8 cellular contexts compared by ENCODE assay signal in genomic region chr4:8176547-8177399, GRCh38. TPM values are rescaled to one million over a fixed set of nuclear protein-coding genes. Genes with fewer than 3 reads are reported as not detected.
A peak's percentile ranks its signal among the peaks of the same experiment; 100 is the strongest.
DNase-seq lines count a peak whose midpoint lies in the region; ATAC-seq and TF ChIP-seq lines count a peak whose summit lies in the region.

No MANE protein-coding gene starts in this region.

- H3K9me3 ChIP-seq in thoracic aorta = no peaks in the 10 kb centered on the region

- H3K27ac ChIP-seq in brain microvascular endothelial cell (no peak overlapping the region), thoracic aorta (no peak overlapping the region)

- DNase-seq in NCI-H1105 treated with DMSO at 0.1 percent for 48 hours (lab: John Stamatoyannopoulos, UW) (peak; percentile 20), NCI-H1105 (lab: John Stamatoyannopoulos, UW) (no peak), RKO (ENCODE audit: low spot score) (peak; percentile 67), brain microvascular endothelial cell (peak; percentile 53), kidney epithelial cell (ENCODE audit: low read depth) (no peak), thoracic aorta (ENCODE audit: low spot score) (no peak)

- H3K36me3 ChIP-seq in brain microvascular endothelial cell (replicated peaks) = no peaks in the 10 kb centered on the region
- no peaks in the 10 kb centered on the region for H3K36me3 ChIP-seq in kidney epithelial cell (ENCODE audit: control insufficient read depth, insufficient read depth, low read length)
- no peaks in the 10 kb centered on the region for H3K36me3 ChIP-seq in thoracic aorta

- in situ Hi-C loops in brain microvascular endothelial cell (cut with HindIII; ENCODE audit: low pct_ligation_motif_present, low sequenced_read_pairs) = no loop called here

- H3K27me3 ChIP-seq in brain microvascular endothelial cell (replicated peaks) (peaks cover 4% of the 10 kb centered on the region), kidney epithelial cell (ENCODE audit: control insufficient read depth, insufficient read depth, low read length) (peaks cover 23% of the 10 kb centered on the region), thoracic aorta (replicated peaks; ENCODE audit: insufficient read depth) (no peaks in the 10 kb centered on the region)

- H3K4me3 ChIP-seq in brain microvascular endothelial cell (ENCODE audit: low read depth, low read length) (no peak overlapping the region), kidney epithelial cell (ENCODE audit: low read depth, low read length) (no peak overlapping the region), thoracic aorta (no peak overlapping the region)

- TF ChIP-seq CTCF in brain microvascular endothelial cell (IDR thresholded peaks at IDR 0.05; ENCODE audit: low read depth, low read length, missing control alignments) (peak; percentile 93), kidney epithelial cell (IDR thresholded peaks at IDR 0.05; ENCODE audit: insufficient read depth, low read length, poor library complexity, severe bottlenecking) (peak; percentile 88), thoracic aorta (IDR thresholded peaks at IDR 0.05) (peak; percentile 75)

- peak; percentile 47 for ATAC-seq in GM19468 (IDR thresholded peaks at IDR 0.05; ENCODE audit: extremely low read depth, unreplicated experiment)
- peak; percentile 63 for ATAC-seq in HG03565 (IDR thresholded peaks at IDR 0.05; ENCODE audit: unreplicated experiment)
- ATAC-seq in thoracic aorta (ENCODE audit: insufficient number of reproducible peaks, low FRiP score, low read depth) = no peak

- H3K4me1 ChIP-seq in thoracic aorta (ENCODE audit: control insufficient read depth in 1 of 2, low read depth in 2 of 2) = no peaks in the 10 kb centered on the region

RNA-seq across cellular contexts. Expression of gene ABLIM2, which starts 18.2 kb away (rescaled TPM):
- total RNA-seq in kidney epithelial cell (1.3 and 7.2 TPM in 2 replicates), thoracic aorta (10 to 100 TPM; 25.6 to 28.6 TPM)

RNA-seq across cellular contexts. Expression of gene SH3TC1, which starts 22.3 kb away (rescaled TPM):
- total RNA-seq in kidney epithelial cell = 18.9 and 30.5 TPM in 2 replicates
- total RNA-seq in thoracic aorta = 10 to 100 TPM; 63.2 to 68.6 TPM

Comparison
In these comparisons a context has a peak if more than half of its experiments do, and no peak if none do; other contexts are left out.
1. DNase-seq: peak in NCI-H1105 treated with DMSO at 0.1 percent for 48 hours (single experiment), RKO (single experiment) and brain microvascular endothelial cell (single experiment); none in NCI-H1105 (single experiment), kidney epithelial cell (single experiment) and thoracic aorta (single experiment).
2. Peak in every context shown above with its lines, with median percentiles within 50 percentile points of each other: CTCF ChIP-seq.